ENCODE assay signal across 13 cellular contexts in the genomic region with DNA sequence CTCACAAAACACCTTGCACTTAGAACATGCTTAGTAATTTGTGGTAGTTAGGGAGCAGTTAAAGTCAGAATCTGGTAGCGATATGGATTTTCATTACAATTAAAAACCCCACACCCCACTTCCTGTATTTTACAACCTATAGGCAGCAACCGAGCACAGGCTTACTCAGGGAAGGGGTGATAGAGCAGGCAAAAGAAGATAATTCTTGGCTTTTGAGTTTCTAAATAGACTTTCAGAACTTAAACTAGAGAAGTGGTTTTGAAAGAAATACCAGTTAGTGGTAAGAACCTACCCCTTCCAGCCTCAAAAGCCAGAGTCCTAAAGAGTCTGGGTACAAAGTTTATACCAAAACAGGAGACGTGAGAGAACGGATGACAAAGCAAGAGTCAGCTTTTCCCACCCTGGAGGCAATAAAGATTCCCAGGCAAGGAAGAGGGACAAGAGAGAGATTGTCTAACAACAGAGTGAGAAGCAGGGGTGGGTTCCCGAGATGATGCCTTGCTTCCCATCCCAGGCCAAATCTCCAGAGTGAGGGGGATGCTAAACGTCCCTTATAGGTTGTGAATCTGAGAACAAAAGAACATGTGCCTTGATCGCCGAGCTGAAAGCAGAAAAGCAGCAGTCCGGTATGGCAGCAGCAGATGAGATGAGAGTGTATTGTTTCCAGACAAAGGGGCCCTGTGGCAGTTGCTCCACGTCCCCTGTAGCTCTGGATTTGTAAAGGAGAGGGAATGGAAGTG. TPM values are rescaled to one million over a fixed set of nuclear protein-coding genes. Genes with fewer than 3 reads are reported as not detected.
DNase-seq lines count a peak whose midpoint lies in the region; ATAC-seq and TF ChIP-seq lines count a peak whose summit lies in the region.
"Had no signal": no experiment of that assay in that cellular context is flagged by ENCODE, and none has a peak within 500 bp of the region (broad histone marks: within the 10 kb centered on the region; RNA-seq: fewer than 3 reads in every experiment).

No MANE protein-coding gene starts in this region.

- DNase-seq in activated CD8-positive, alpha-beta memory T cell treated with anti-CD3 and anti-CD28 coated beads, Interleukin-2, amount 10 ng/mL, durations not matched to agents 7 days and 5 days = no peak
- DNase-seq in activated CD8-positive, alpha-beta memory T cell treated with anti-CD3 and anti-CD28 coated beads, Interleukin-2, amount 50 U/mL, for 48 hours = no peak
- DNase-seq in NOMO-1 treated with DMSO at 0.1 percent for 48 hours (lab: John Stamatoyannopoulos, UW; ENCODE audit: unreplicated experiment) (peak; percentile 70), ecto neural progenitor cell (ENCODE audit: low spot score) (peak; percentile 60), spleen (no peak), NCI-H2196 treated with DMSO at 0.1 percent for 48 hours (lab: John Stamatoyannopoulos, UW; ENCODE audit: unreplicated experiment) (no peak), NCI-H1105 (lab: John Stamatoyannopoulos, UW) (no peak)
- DNase-seq: AML-193, brain microvascular endothelial cell had no signal

- H3K36me3 Mint-ChIP-seq in activated CD8-positive, alpha-beta memory T cell treated with anti-CD3 and anti-CD28 coated beads, Interleukin-2, amount 10 ng/mL, durations not matched to agents 7 days and 5 days = peaks cover 32% of the 10 kb centered on the region

- peaks cover 0 to 42% (median 0%) of the 10 kb centered on the region in 6 donors for H3K36me3 ChIP-seq in spleen
- H3K36me3 ChIP-seq: brain microvascular endothelial cell had no signal

- intact Hi-C loops in spleen (cut with DNase I; ENCODE audit: low total_unique reads) = no loop called here

- TF ChIP-seq CTCF in spleen (IDR thresholded peaks at IDR 0.05 in 8 of 11, conservative IDR thresholded peaks at IDR 0.05 in 3 of 11) = no peak

- H3K4me3 ChIP-seq in spleen = no peak overlapping the region

- CTCF ChIA-PET in activated CD8-positive, alpha-beta memory T cell treated with anti-CD3 and anti-CD28 coated beads, Interleukin-2, amount 10 ng/mL, durations not matched to agents 7 days and 5 days (lab: Charles Lee) = interaction anchor here (0.8 to 1.1 kb wide), 2 partner anchors 8 to 45 kb away, joined by 3 to 4 read pairs; no protein-coding TSS in a partner anchor

- WGBS in spleen, 5 donors = 64 to 68% (median 67%) methylated on average over 10 of the region's 10 CpGs

- H3K27ac Mint-ChIP-seq in activated CD8-positive, alpha-beta memory T cell treated with anti-CD3 and anti-CD28 coated beads, Interleukin-2, amount 10 ng/mL, durations not matched to agents 7 days and 5 days = peak overlapping the region; percentile 76

- H3K9me3 Mint-ChIP-seq in activated CD8-positive, alpha-beta memory T cell treated with anti-CD3 and anti-CD28 coated beads, Interleukin-2, amount 10 ng/mL, durations not matched to agents 7 days and 5 days (ENCODE audit: low read depth) = no peaks in the 10 kb centered on the region

- no peak overlapping the region for H3K4me3 Mint-ChIP-seq in activated CD8-positive, alpha-beta memory T cell treated with anti-CD3 and anti-CD28 coated beads, Interleukin-2, amount 10 ng/mL, durations not matched to agents 7 days and 5 days

- H3K4me1 ChIP-seq in spleen = peaks cover 4 to 56% (median 24%) of the 10 kb centered on the region in 6 donors

- peak; percentile 37 for ATAC-seq in activated CD8-positive, alpha-beta memory T cell treated with anti-CD3 and anti-CD28 coated beads, Interleukin-2, amount 10 ng/mL, durations not matched to agents 7 days and 5 days
- no peak for ATAC-seq in GM18858 (IDR thresholded peaks at IDR 0.05; ENCODE audit: unreplicated experiment)

- H3K27me3 Mint-ChIP-seq in activated CD8-positive, alpha-beta memory T cell treated with anti-CD3 and anti-CD28 coated beads, Interleukin-2, amount 10 ng/mL, durations not matched to agents 7 days and 5 days = no peaks in the 10 kb centered on the region

- no peaks in the 10 kb centered on the region for H3K27me3 ChIP-seq in spleen (replicated peaks in 1 of 7)

- peaks cover 49% of the 10 kb centered on the region for H3K4me1 Mint-ChIP-seq in activated CD8-positive, alpha-beta memory T cell treated with anti-CD3 and anti-CD28 coated beads, Interleukin-2, amount 10 ng/mL, durations not matched to agents 7 days and 5 days

- H3K9me3 ChIP-seq in spleen = no peaks in the 10 kb centered on the region

- no peak for TF ChIP-seq POLR2A in spleen (IDR thresholded peaks at IDR 0.05)

- peak overlapping the region in 6 of 8 donors; percentile 1 to 78 (median 70) for H3K27ac ChIP-seq in spleen
- H3K27ac ChIP-seq: brain microvascular endothelial cell had no signal

RNA-seq across cellular contexts. Expression of gene KLHL6, which starts 36.9 kb away (rescaled TPM):
- 10 to 100 TPM; 30.9 to 31.5 TPM for total RNA-seq in activated CD8-positive, alpha-beta memory T cell treated with anti-CD3 and anti-CD28 coated beads, Interleukin-2, amount 10 ng/mL, durations not matched to agents 7 days and 5 days
- 10 to 100 TPM; 29.4 to 51.8 (median 37.3) TPM for total RNA-seq in spleen
- 10 to 100 TPM; 10.8 to 15.4 (median 15.0) TPM for polyA plus RNA-seq in spleen
- total RNA-seq: fibroblast of villous mesenchyme, LHCN-M2, myocyte had no signal

Comparison
In these comparisons a context has a peak if more than half of its experiments do, and no peak if none do; other contexts are left out.
1. DNase-seq: peak in NOMO-1 treated with DMSO at 0.1 percent for 48 hours (single experiment) and ecto neural progenitor cell (single experiment); none in activated CD8-positive, alpha-beta memory T cell treated with anti-CD3 and anti-CD28 coated beads, Interleukin-2, amount 10 ng/mL, durations not matched to agents 7 days and 5 days (single experiment), activated CD8-positive, alpha-beta memory T cell treated with anti-CD3 and anti-CD28 coated beads, Interleukin-2, amount 50 U/mL, for 48 hours (single experiment), spleen (single experiment), NCI-H2196 treated with DMSO at 0.1 percent for 48 hours (single experiment) and NCI-H1105 (single experiment).